Comparison of ENCODE assay signal across 1 cellular context in genomic region chr6:36639171-36639808, GRCh38.
A peak's percentile ranks its signal among the peaks of the same experiment; 100 is the strongest.
TF ChIP-seq lines count a peak whose summit lies in the region.

No MANE protein-coding gene starts in this region.

TF ChIP-seq in HepG2, 621 proteins besides CTCF, POLR2A, EP300 and RAD21:
- 0 out of 2 replicates have a peak, but pooled peaks have one; percentile 4 for TF ChIP-seq ZMYM4 (CRISPR knock-in tag; IDR thresholded peaks at IDR 0.05)
- no peak for TF ChIP-seq ZNF746 (CRISPR knock-in tag; IDR thresholded peaks at IDR 0.05)
- no peak for TF ChIP-seq KLF6 (CRISPR knock-in tag; IDR thresholded peaks at IDR 0.05)
